In the genomic region with DNA sequence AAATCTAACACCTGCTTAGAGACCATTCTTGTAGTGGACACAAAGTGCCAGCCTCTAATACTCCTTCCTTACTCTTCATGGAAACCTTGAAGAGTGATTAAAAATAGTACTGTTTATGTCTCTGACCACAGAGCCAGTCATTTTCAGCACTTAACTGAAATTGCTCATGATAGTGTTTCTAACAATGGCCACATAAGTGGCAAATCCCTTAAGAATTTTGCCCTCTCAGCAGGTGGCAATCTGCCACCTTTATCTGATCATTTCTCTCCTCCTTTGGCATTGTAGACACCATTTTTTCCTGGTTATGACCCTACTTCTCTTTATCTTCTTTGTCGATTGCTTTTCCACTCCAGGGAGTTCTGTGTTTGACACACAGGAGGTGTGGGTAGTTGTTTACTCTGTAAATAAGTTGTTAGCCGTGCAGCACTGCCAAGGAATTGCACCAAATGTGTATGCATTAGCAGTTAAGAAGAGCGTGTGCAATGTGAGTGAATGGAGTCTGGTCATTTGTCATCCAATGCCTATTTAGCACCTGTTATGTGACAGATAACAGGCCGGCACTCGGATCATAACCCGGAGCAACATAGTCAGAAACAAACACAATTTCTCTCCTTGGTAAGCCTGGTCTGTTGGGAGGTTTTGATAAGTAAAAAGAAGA, we compare ENCODE assay signal across 14 cellular contexts. TPM values are rescaled to one million over a fixed set of nuclear protein-coding genes. Genes with fewer than 3 reads are reported as not detected.
A peak's percentile ranks its signal among the peaks of the same experiment; 100 is the strongest.
DNase-seq lines count a peak whose midpoint lies in the region; ATAC-seq, FAIRE-seq and TF ChIP-seq lines count a peak whose summit lies in the region.
"Had no signal": no experiment of that assay in that cellular context is flagged by ENCODE, and none has a peak within 500 bp of the region (broad histone marks: within the 10 kb centered on the region; RNA-seq: fewer than 3 reads in every experiment).

No MANE protein-coding gene starts in this region.

- no peak for TF ChIP-seq POLR2A in H1 (IDR thresholded peaks at IDR 0.05; ENCODE audit: control extremely low read depth in 1 of 2, low read depth in 2 of 2, low read length in 2 of 2)

- no peak overlapping the region for H2BK15ac ChIP-seq in H1 (ENCODE audit: low read length)

- H4K5ac ChIP-seq in H1 (ENCODE audit: insufficient read length, low read depth, low read length) = no peak overlapping the region

- H3K23ac ChIP-seq in H1 (ENCODE audit: insufficient read length) = no peak overlapping the region

- H3K4me3 ChIP-seq in H1 (ENCODE audit: extremely low read depth in 1 of 4, insufficient read depth in 2 of 4, low read depth in 3 of 4, low read length in 4 of 4) (no peak overlapping the region), pancreas (no peak overlapping the region)
- H3K4me3 ChIP-seq: esophagus squamous epithelium, thyroid gland had no signal

- H4K8ac ChIP-seq in H1 (ENCODE audit: extremely low read depth, insufficient read depth, low read length) = no peak overlapping the region

- no peak overlapping the region for H4K91ac ChIP-seq in H1 (replicated peaks; ENCODE audit: insufficient read length, low read length)

- POLR2A ChIA-PET in H1 (lab: Charles Lee; ENCODE audit: partially characterized antibody) = no interaction called here

- no peak overlapping the region for H3K27ac Mint-ChIP-seq in activated T-helper 2 cell treated with anti-CD3 and anti-CD28 coated beads, Interferon-gamma antibody, Interleukin-2, Interleukin-4, amounts not matched to agents 10 μg/mL and 5 μg/mL and 100 μg/mL, durations not matched to agents 14 hours and 24 hours and 36 hours
- H3K27ac Mint-ChIP-seq: activated CD4-positive, alpha-beta T cell treated with anti-CD3 and anti-CD28 coated beads, Interleukin-2, amount 10 ng/mL, durations not matched to agents 24 days and 14 days; activated T-cell treated with anti-CD3 and anti-CD28 coated beads, Interleukin-2, amount 50 U/mL, for 24 hours had no signal

- no peak overlapping the region for H2BK120ac ChIP-seq in H1 (replicated peaks; ENCODE audit: low read depth, low read length)

- peak; percentile 56 to 82 (median 68) for ATAC-seq in pancreas
- no peak for ATAC-seq in HG02938 (IDR thresholded peaks at IDR 0.05; ENCODE audit: unreplicated experiment)

- no peak overlapping the region for H2AK5ac ChIP-seq in H1 (ENCODE audit: low read depth, low read length)

- no peak overlapping the region for H3K9ac ChIP-seq in H1 (replicated peaks in 1 of 4; ENCODE audit: extremely low read depth in 1 of 4, low read depth in 3 of 4, low read length in 3 of 4)

- H3K56ac ChIP-seq in H1 (replicated peaks; ENCODE audit: insufficient read length, low read depth, low read length) = no peak overlapping the region

- H2BK5ac ChIP-seq in H1 (ENCODE audit: low read depth, low read length) = no peak overlapping the region

- no peak overlapping the region for H3K4ac ChIP-seq in H1 (replicated peaks; ENCODE audit: insufficient read length, low read depth, low read length)

- CTCF ChIA-PET in H1 (lab: Charles Lee; ENCODE audit: partially characterized antibody) = interaction anchor here (0.6 to 2.3 kb wide), 7 partner anchors 16 to 597 kb away, joined by 3 to 12 read pairs (median 4); partner anchors contain the start of gene STARD4

- peak; percentile 36 for DNase-seq in NCI-H1105 treated with DMSO at 0.1 percent for 48 hours (lab: John Stamatoyannopoulos, UW)
- no peak for DNase-seq in NCI-H1105 (lab: John Stamatoyannopoulos, UW)
- DNase-seq in NCI-H2196 (lab: John Stamatoyannopoulos, UW; ENCODE audit: unreplicated experiment) = peak; percentile 25
- no peak for DNase-seq in H1 (ENCODE audit: low read depth in 1 of 2, low spot score in 2 of 2)
- DNase-seq in pancreas = no peak
- no peak for DNase-seq in activated T-helper 2 cell treated with anti-CD3 and anti-CD28 coated beads, Interferon-gamma antibody, Interleukin-2, Interleukin-4, amounts not matched to agents 10 μg/mL and 5 μg/mL and 100 μg/mL, durations not matched to agents 14 hours and 24 hours and 36 hours (ENCODE audit: low spot score)
- no peak for DNase-seq in activated CD4-positive, alpha-beta T cell treated with anti-CD3 and anti-CD28 coated beads for 4 hours
- DNase-seq: activated CD4-positive, alpha-beta T cell treated with anti-CD3 and anti-CD28 coated beads, Interleukin-2, amount 10 ng/mL, durations not matched to agents 24 days and 14 days; activated T-cell treated with anti-CD3 and anti-CD28 coated beads, Interleukin-2, amount 50 U/mL, for 24 hours; esophagus squamous epithelium; thyroid gland had no signal

- peaks cover 1 to 15% (median 11%) of the 10 kb centered on the region in 4 experiments; a peak in 6 of 7 replicates for H3K4me1 ChIP-seq in H1 (replicated peaks in 1 of 4; ENCODE audit: control insufficient read depth in 3 of 4, insufficient read depth in 4 of 4, low read length in 3 of 4)
- H3K4me1 ChIP-seq in pancreas = peaks cover 0 to 7% (median 0%) of the 10 kb centered on the region in 3 donors

- no peaks in the 10 kb centered on the region for H4K20me1 ChIP-seq in H1 (replicated peaks in 1 of 2; ENCODE audit: control insufficient read depth in 1 of 2, insufficient read depth in 2 of 2, low read length in 2 of 2)

- H3K27me3 Mint-ChIP-seq in activated T-helper 2 cell treated with anti-CD3 and anti-CD28 coated beads, Interferon-gamma antibody, Interleukin-2, Interleukin-4, amounts not matched to agents 10 μg/mL and 5 μg/mL and 100 μg/mL, durations not matched to agents 14 hours and 24 hours and 36 hours (ENCODE audit: low read depth) = peaks cover 4% of the 10 kb centered on the region

- H3K9me3 ChIP-seq in H1 (ENCODE audit: insufficient read depth in 2 of 2, low read depth in 1 of 2, low read length in 1 of 2) (no peaks in the 10 kb centered on the region), pancreas (no peaks in the 10 kb centered on the region)
- H3K9me3 ChIP-seq: esophagus squamous epithelium, thyroid gland had no signal

- H3K36me3 ChIP-seq in H1 (ENCODE audit: control insufficient read depth in 2 of 4, insufficient read depth in 4 of 4, low read length in 3 of 4) (no peaks in the 10 kb centered on the region), pancreas (no peaks in the 10 kb centered on the region)
- H3K36me3 ChIP-seq: esophagus squamous epithelium, thyroid gland had no signal

- H3K79me1 ChIP-seq in H1 (ENCODE audit: low read depth, low read length) = no peaks in the 10 kb centered on the region

- H3K9me3 Mint-ChIP-seq in activated T-helper 2 cell treated with anti-CD3 and anti-CD28 coated beads, Interferon-gamma antibody, Interleukin-2, Interleukin-4, amounts not matched to agents 10 μg/mL and 5 μg/mL and 100 μg/mL, durations not matched to agents 14 hours and 24 hours and 36 hours = no peaks in the 10 kb centered on the region
- H3K9me3 Mint-ChIP-seq: activated CD4-positive, alpha-beta T cell treated with anti-CD3 and anti-CD28 coated beads, Interleukin-2, amount 10 ng/mL, durations not matched to agents 24 days and 14 days; activated T-cell treated with anti-CD3 and anti-CD28 coated beads, Interleukin-2, amount 50 U/mL, for 24 hours had no signal

- no peak for TF ChIP-seq RAD21 in H1 (IDR thresholded peaks at IDR 0.05 in 1 of 2, conservative IDR thresholded peaks at IDR 0.05 in 1 of 2; ENCODE audit: low read depth in 2 of 2, low read length in 2 of 2)

- H3K36me3 Mint-ChIP-seq in activated T-helper 2 cell treated with anti-CD3 and anti-CD28 coated beads, Interferon-gamma antibody, Interleukin-2, Interleukin-4, amounts not matched to agents 10 μg/mL and 5 μg/mL and 100 μg/mL, durations not matched to agents 14 hours and 24 hours and 36 hours (ENCODE audit: low read depth) = no peaks in the 10 kb centered on the region

- FAIRE-seq in H1 (lab: Jason Lieb, UNC) (no peak), pancreas (lab: Jason Lieb, UNC) (no peak)
- FAIRE-seq: A204.1, colon had no signal

- no peak overlapping the region for H3K4me2 ChIP-seq in H1 (ENCODE audit: insufficient read depth in 1 of 2, low read depth in 2 of 2, low read length in 2 of 2)

- no peaks in the 10 kb centered on the region for H3K79me2 ChIP-seq in H1 (ENCODE audit: control insufficient read depth in 1 of 2, insufficient read depth in 2 of 2, low read length in 2 of 2)

- no peak overlapping the region for H3K4me3 Mint-ChIP-seq in activated T-helper 2 cell treated with anti-CD3 and anti-CD28 coated beads, Interferon-gamma antibody, Interleukin-2, Interleukin-4, amounts not matched to agents 10 μg/mL and 5 μg/mL and 100 μg/mL, durations not matched to agents 14 hours and 24 hours and 36 hours (ENCODE audit: low read depth)
- H3K4me3 Mint-ChIP-seq: activated CD4-positive, alpha-beta T cell treated with anti-CD3 and anti-CD28 coated beads, Interleukin-2, amount 10 ng/mL, durations not matched to agents 24 days and 14 days; activated T-cell treated with anti-CD3 and anti-CD28 coated beads, Interleukin-2, amount 50 U/mL, for 24 hours had no signal

- H3K27ac ChIP-seq in H1 (ENCODE audit: low read depth, low read length) (no peak overlapping the region), pancreas (no peak overlapping the region)
- H3K27ac ChIP-seq: esophagus squamous epithelium, thyroid gland had no signal

- no peak for TF ChIP-seq EP300 in H1 (IDR thresholded peaks at IDR 0.05; ENCODE audit: borderline replicate concordance in 1 of 2, low read depth in 2 of 2, low read length in 2 of 2)

- no peak overlapping the region for H3K18ac ChIP-seq in H1 (ENCODE audit: extremely low read depth, low read length)

- peaks cover 34% of the 10 kb centered on the region for H3K4me1 Mint-ChIP-seq in activated T-helper 2 cell treated with anti-CD3 and anti-CD28 coated beads, Interferon-gamma antibody, Interleukin-2, Interleukin-4, amounts not matched to agents 10 μg/mL and 5 μg/mL and 100 μg/mL, durations not matched to agents 14 hours and 24 hours and 36 hours (ENCODE audit: low read depth)

- H2AFZ ChIP-seq in H1 (ENCODE audit: low read length) = no peak overlapping the region

- WGBS in H1 (ENCODE audit: extremely low coverage in 1 of 2, insufficient coverage in 1 of 2, insufficient read length in 1 of 2, insufficient replicate concordance in 2 of 2, low coverage in 1 of 2, low lambda C conversion rate in 2 of 2, missing lambda C conversion rate in 1 of 2), 2 experiments = 92% methylated on average over 6 of the region's 6 CpGs; no CpG with 5 or more reads in 1 of the 2 experiments
- 10 to 12% methylated on average over 6 of the region's 6 CpGs for WGBS in pancreas, 2 donors

- H2BK20ac ChIP-seq in H1 (ENCODE audit: low read length) = 0 out of 2 replicates have a peak overlapping the region, but pooled peaks have one; percentile 13

- H3K23me2 ChIP-seq in H1 (ENCODE audit: low read depth, low read length) = no peaks in the 10 kb centered on the region

- H2BK12ac ChIP-seq in H1 (ENCODE audit: low read depth, low read length) = no peak overlapping the region; the same call in 1 of the 2 replicates

- intact Hi-C loops in pancreas (cut with DNase I) = no loop called here
- intact Hi-C loops in activated T-helper 2 cell treated with anti-CD3 and anti-CD28 coated beads, Interferon-gamma antibody, Interleukin-2, Interleukin-4, amounts not matched to agents 10 μg/mL and 5 μg/mL and 100 μg/mL, durations not matched to agents 14 hours and 24 hours and 36 hours (cut with micrococcal nuclease) = no loop called here

- no peaks in the 10 kb centered on the region for H3K27me3 ChIP-seq in H1 (replicated peaks in 1 of 4; ENCODE audit: control insufficient read depth in 3 of 4, extremely low read depth in 1 of 4, insufficient read depth in 3 of 4, low read length in 3 of 4)
- no peaks in the 10 kb centered on the region for H3K27me3 ChIP-seq in pancreas
- H3K27me3 ChIP-seq: esophagus squamous epithelium, thyroid gland had no signal

- no peak overlapping the region for H3K14ac ChIP-seq in H1 (ENCODE audit: insufficient read length)

- no peak for TF ChIP-seq CTCF in H1 (IDR thresholded peaks at IDR 0.05; ENCODE audit: control extremely low read depth in 1 of 3, insufficient read depth in 1 of 3, low read depth in 1 of 3, low read length in 3 of 3)
- TF ChIP-seq CTCF in pancreas (IDR thresholded peaks at IDR 0.05) = no peak

RNA-seq across cellular contexts. Expression of gene STARD4, which starts 36.8 kb away (rescaled TPM):
- total RNA-seq in H1 (2021; fragmentation: NEBNext Ultra II Directional; extraction: Animal tissue kit (Norgen Biotek cat#: 25700)) = 47.4 and 47.9 TPM in 2 replicates
- polyA plus RNA-seq in H1 (2011; rRNA removed) (10.4 and 10.8 TPM in 2 replicates), pancreas (1 to 10 TPM; 1.4 to 6.8 TPM)
- 21.0 TPM for polyA plus RNA-seq in H1 (2011; cell fraction: cytosol; rRNA removed)
- polyA plus RNA-seq in H1 (2011; cell fraction: nucleus; rRNA removed) = 14.7 TPM
- 23.7 to 51.0 TPM (median 31.2 TPM) in 4 replicates for polyA plus RNA-seq in H1 (2012, experiment 1 of 2)
- polyA plus RNA-seq in H1 (2012, experiment 2 of 2) = 2.4 TPM
- polyA plus RNA-seq in H1 (2013, experiment 1 of 2) = 33.8 TPM
- 33.7 TPM for polyA plus RNA-seq in H1 (2013, experiment 2 of 2)
- polyA minus RNA-seq in H1 (2011; rRNA and poly(A)+ RNA removed) = 23.0 and 38.9 TPM in 2 replicates
- 14.2 TPM for polyA minus RNA-seq in H1 (2011; cell fraction: cytosol; rRNA and poly(A)+ RNA removed)
- polyA minus RNA-seq in H1 (2011; cell fraction: nucleus; rRNA and poly(A)+ RNA removed) = 30.2 TPM
- total RNA-seq in pancreas = 1 to 10 TPM; 2.3 to 7.1 (median 3.3) TPM
- total RNA-seq in activated T-helper 2 cell treated with anti-CD3 and anti-CD28 coated beads, Interferon-gamma antibody, Interleukin-2, Interleukin-4, amounts not matched to agents 10 μg/mL and 5 μg/mL and 100 μg/mL, durations not matched to agents 14 hours and 24 hours and 36 hours = 222 and 230 TPM in 2 replicates

Comparison
In these comparisons a context has a peak if more than half of its experiments do, and no peak if none do; other contexts are left out.
1. DNase-seq: peak in NCI-H1105 treated with DMSO at 0.1 percent for 48 hours (single experiment) and NCI-H2196 (single experiment); none in NCI-H1105 (single experiment), H1 (0 of 2), pancreas (0 of 6), activated T-helper 2 cell treated with anti-CD3 and anti-CD28 coated beads, Interferon-gamma antibody, Interleukin-2, Interleukin-4, amounts not matched to agents 10 μg/mL and 5 μg/mL and 100 μg/mL, durations not matched to agents 14 hours and 24 hours and 36 hours (single experiment) and activated CD4-positive, alpha-beta T cell treated with anti-CD3 and anti-CD28 coated beads for 4 hours (0 of 2).